15 cellular contexts compared by ENCODE assay signal in genomic region chr20:13356087-13356486, GRCh38.
"Had no signal": no experiment of that assay in that cellular context is flagged by ENCODE, and none has a peak within 500 bp of the region (broad histone marks: within the 10 kb centered on the region; RNA-seq: fewer than 3 reads in every experiment).

No MANE protein-coding gene starts in this region.

- H3K9me3 ChIP-seq: gastroesophageal sphincter, mucosa of descending colon, prostate gland, thyroid gland had no signal

- DNase-seq: activated CD4-positive, alpha-beta memory T cell treated with anti-CD3 and anti-CD28 coated beads for 36 hours; activated CD4-positive, alpha-beta T cell treated with anti-CD3 and anti-CD28 coated beads for 1 hour; activated CD8-positive, alpha-beta memory T cell treated with anti-CD3 and anti-CD28 coated beads, Interleukin-2, amount 10 ng/mL, durations not matched to agents 7 days and 5 days; activated naive CD4-positive, alpha-beta T cell treated with anti-CD3 and anti-CD28 coated beads, Interleukin-2, amount 10 ng/mL, durations not matched to agents 7 days and 5 days; activated T-cell treated with anti-CD3 and anti-CD28 coated beads, Interleukin-2, amount 50 U/mL, for 24 hours; heart right ventricle; mucosa of descending colon; nephron progenitor cell; stimulated activated CD4-positive, alpha-beta T cell treated with anti-CD3 and anti-CD28 coated beads, Interleukin-2, amount 100 ng/mL, for 24 hours; T-helper 1 cell; T1000 had no signal

- H3K27ac ChIP-seq: heart right ventricle, prostate gland, thyroid gland had no signal

- H3K27me3 ChIP-seq: gastroesophageal sphincter, heart right ventricle, thyroid gland had no signal

- H3K4me3 ChIP-seq: gastroesophageal sphincter, heart right ventricle, lung, mucosa of descending colon, prostate gland, thyroid gland had no signal

- H3K4me1 ChIP-seq: heart right ventricle, prostate gland, thyroid gland had no signal

- ATAC-seq: activated CD8-positive, alpha-beta memory T cell treated with anti-CD3 and anti-CD28 coated beads, Interleukin-2, amount 10 ng/mL, durations not matched to agents 7 days and 5 days; heart right ventricle; mucosa of descending colon had no signal

- H3K36me3 ChIP-seq: gastroesophageal sphincter, heart right ventricle, prostate gland, thyroid gland had no signal
